Comparison of ENCODE assay signal across 30 cellular contexts in the genomic region with DNA sequence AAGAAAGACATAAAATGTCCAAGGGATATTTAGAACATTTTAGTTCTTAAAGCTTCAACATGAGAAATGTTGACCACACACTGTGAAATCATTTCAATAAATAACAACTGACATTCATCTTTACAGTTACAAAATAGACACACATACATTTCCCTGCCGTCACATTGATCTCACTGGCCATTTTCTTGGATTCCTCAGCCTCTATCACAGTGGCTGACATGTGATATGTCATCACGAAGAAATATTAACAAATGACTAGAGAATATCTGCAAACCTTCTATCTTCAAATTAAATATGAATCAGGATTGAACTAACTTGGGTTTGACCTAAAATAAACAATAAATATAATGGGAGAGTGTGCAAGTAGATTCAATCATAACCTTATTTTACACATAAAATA. TPM values are rescaled to one million over a fixed set of nuclear protein-coding genes. Genes with fewer than 3 reads are reported as not detected.
DNase-seq lines count a peak whose midpoint lies in the region; ATAC-seq and TF ChIP-seq lines count a peak whose summit lies in the region.
"Had no signal": no experiment of that assay in that cellular context is flagged by ENCODE, and none has a peak within 500 bp of the region (broad histone marks: within the 10 kb centered on the region; RNA-seq: fewer than 3 reads in every experiment).

No MANE protein-coding gene starts in this region.

- peaks cover 0 to 2% of the 10 kb centered on the region in 2 donors for H3K27me3 ChIP-seq in left lung
- H3K27me3 ChIP-seq in spleen (replicated peaks in 1 of 7) = peaks cover 0 to 26% (median 7%) of the 10 kb centered on the region in 7 donors
- H3K27me3 ChIP-seq: transverse colon had no signal

- no peaks in the 10 kb centered on the region for H3K9me3 ChIP-seq in left lung
- H3K9me3 ChIP-seq in spleen = no peaks in the 10 kb centered on the region
- H3K9me3 ChIP-seq: Caco-2, transverse colon had no signal

- H3K9me3 Mint-ChIP-seq in HFFc6 = no peaks in the 10 kb centered on the region
- no peaks in the 10 kb centered on the region for H3K9me3 Mint-ChIP-seq in activated CD4-positive, alpha-beta T cell treated with anti-CD3 and anti-CD28 coated beads, Interleukin-2, amount 10 ng/mL, durations not matched to agents 7 days and 5 days
- H3K9me3 Mint-ChIP-seq: activated CD8-positive, alpha-beta T cell treated with anti-CD3 and anti-CD28 coated beads for 36 hours had no signal

- CTCF ChIA-PET in activated CD4-positive, alpha-beta T cell treated with anti-CD3 and anti-CD28 coated beads, Interleukin-2, amount 10 ng/mL, durations not matched to agents 7 days and 5 days (lab: Charles Lee) = no interaction called here

- H3K4me1 ChIP-seq in left lung (peaks cover 0 to 30% of the 10 kb centered on the region in 2 donors), spleen (peaks cover 0 to 37% (median 5%) of the 10 kb centered on the region in 6 donors)

- peaks cover 39% of the 10 kb centered on the region for H3K4me1 Mint-ChIP-seq in HFFc6 (ENCODE audit: low read depth)
- H3K4me1 Mint-ChIP-seq in activated CD4-positive, alpha-beta T cell treated with anti-CD3 and anti-CD28 coated beads, Interleukin-2, amount 10 ng/mL, durations not matched to agents 7 days and 5 days = peaks cover 10% of the 10 kb centered on the region

- TF ChIP-seq CTCF in HFFc6 (IDR thresholded peaks at IDR 0.05) = no peak
- TF ChIP-seq CTCF in choroid plexus epithelial cell (conservative IDR thresholded peaks at IDR 0.05; ENCODE audit: low read depth, low read length) = no peak
- no peak for TF ChIP-seq CTCF in left lung (IDR thresholded peaks at IDR 0.05)
- no peak for TF ChIP-seq CTCF in spleen (IDR thresholded peaks at IDR 0.05 in 8 of 11, conservative IDR thresholded peaks at IDR 0.05 in 3 of 11)

- ATAC-seq in left lung = no peak
- ATAC-seq: activated CD8-positive, alpha-beta T cell treated with anti-CD3 and anti-CD28 coated beads for 36 hours had no signal

- H3K4me3 ChIP-seq in choroid plexus epithelial cell (ENCODE audit: low read depth, low read length) = peak overlapping the region; percentile 7
- peak overlapping the region in 1 of 2 donors; percentile 54 for H3K4me3 ChIP-seq in left lung
- H3K4me3 ChIP-seq in spleen = peak overlapping the region in 5 of 8 donors; percentile 38 to 74 (median 46)
- H3K4me3 ChIP-seq: SK-N-MC had no signal

- H3K27me3 Mint-ChIP-seq in HFFc6 (ENCODE audit: insufficient read depth) = peaks cover 3% of the 10 kb centered on the region; the same call in 1 of the 2 replicates
- peaks cover 50% of the 10 kb centered on the region for H3K27me3 Mint-ChIP-seq in activated CD4-positive, alpha-beta T cell treated with anti-CD3 and anti-CD28 coated beads, Interleukin-2, amount 10 ng/mL, durations not matched to agents 7 days and 5 days

- TF ChIP-seq POLR2A in spleen (IDR thresholded peaks at IDR 0.05) = no peak

- H3K27ac ChIP-seq in left lung (peak overlapping the region; percentile 87), spleen (peak overlapping the region in 1 of 8 donors; percentile 86)
- H3K27ac ChIP-seq: C4-2B, SK-N-MC had no signal

- no peaks in the 10 kb centered on the region for H3K36me3 Mint-ChIP-seq in HFFc6 (ENCODE audit: low read depth)
- H3K36me3 Mint-ChIP-seq in activated CD4-positive, alpha-beta T cell treated with anti-CD3 and anti-CD28 coated beads, Interleukin-2, amount 10 ng/mL, durations not matched to agents 7 days and 5 days (ENCODE audit: low read depth) = no peaks in the 10 kb centered on the region

- DNase-seq in HFFc6 = no peak
- peak; percentile 14 for DNase-seq in choroid plexus epithelial cell (ENCODE audit: low read depth)
- no peak for DNase-seq in left lung
- DNase-seq in spleen = no peak
- no peak for DNase-seq in cerebellar nuclear complex (lab: John Stamatoyannopoulos, UW)
- DNase-seq in NCI-H1930 (lab: John Stamatoyannopoulos, UW) = no peak
- no peak for DNase-seq in activated CD4-positive, alpha-beta T cell treated with anti-CD3 and anti-CD28 coated beads, Interleukin-2, amount 10 ng/mL, durations not matched to agents 7 days and 5 days
- DNase-seq: activated CD4-positive, CD25-positive, alpha-beta regulatory T cell treated with anti-CD3 and anti-CD28 coated beads, Interleukin-2, amount 50 U/mL, for 72 hours; activated CD8-positive, alpha-beta T cell treated with anti-CD3 and anti-CD28 coated beads for 36 hours; activated T-cell treated with anti-CD3 and anti-CD28 coated beads for 4 hours; aorta; Caco-2; caudate nucleus; DMS79 treated with DMSO at 0.1 percent for 48 hours; GF-D8; glutamatergic neuron; HCEC 1CT; KBM-7; kidney glomerular epithelial cell; mesendoderm; MM.1S; NCI-H1417 treated with DMSO at 0.1 percent for 48 hours; stimulated activated CD4-positive, alpha-beta T cell treated with anti-CD3 and anti-CD28 coated beads, Interleukin-1b, Interleukin-23, amount 100 ng/mL, for 48 hours had no signal

- H3K4me3 Mint-ChIP-seq in HFFc6 = peak overlapping the region; percentile 18; the same call in 1 of the 2 replicates
- no peak overlapping the region for H3K4me3 Mint-ChIP-seq in activated CD4-positive, alpha-beta T cell treated with anti-CD3 and anti-CD28 coated beads, Interleukin-2, amount 10 ng/mL, durations not matched to agents 7 days and 5 days
- H3K4me3 Mint-ChIP-seq: activated CD8-positive, alpha-beta T cell treated with anti-CD3 and anti-CD28 coated beads for 36 hours; activated naive CD8-positive, alpha-beta T cell had no signal

- H3K27ac Mint-ChIP-seq in HFFc6 = no peak overlapping the region
- H3K27ac Mint-ChIP-seq in activated CD4-positive, alpha-beta T cell treated with anti-CD3 and anti-CD28 coated beads, Interleukin-2, amount 10 ng/mL, durations not matched to agents 7 days and 5 days = no peak overlapping the region
- H3K27ac Mint-ChIP-seq: activated CD8-positive, alpha-beta T cell treated with anti-CD3 and anti-CD28 coated beads for 36 hours; activated naive CD8-positive, alpha-beta T cell; progenitor cell of endocrine pancreas had no signal

- POLR2A ChIA-PET in activated CD4-positive, alpha-beta T cell treated with anti-CD3 and anti-CD28 coated beads, Interleukin-2, amount 10 ng/mL, durations not matched to agents 7 days and 5 days (lab: Charles Lee) = no interaction called here

- H3K36me3 ChIP-seq in left lung (no peaks in the 10 kb centered on the region), spleen (no peaks in the 10 kb centered on the region)
- H3K36me3 ChIP-seq: transverse colon had no signal

- intact Hi-C loops in left lung (cut with DNase I) (no loop called here), spleen (cut with DNase I; ENCODE audit: low total_unique reads) (no loop called here)

- WGBS in spleen, 5 donors = 78 to 94% (median 79%) methylated on average over 2 of the region's 2 CpGs

RNA-seq across cellular contexts. Expression of a gene that starts 1.8 kb away (rescaled TPM):
- total RNA-seq in HFFc6 (2021; fragmentation: NEBNext Ultra II Directional; extraction: Animal tissue kit (Norgen Biotek cat#: 25700)) = 1 to 10 TPM; 1.1 to 3.2 (median 1.9) TPM
- total RNA-seq in left lung = 100 to 1,000 TPM in 1 of 2 donors, 10 to 100 TPM in 1; 64.4 to 114 TPM
- total RNA-seq in spleen = 10 to 100 TPM in 2 of 7 donors, 1 to 10 TPM in 5; 4.1 to 15.6 (median 9.1) TPM
- 1 to 10 TPM; 2.9 to 9.3 (median 6.3) TPM for polyA plus RNA-seq in spleen
- total RNA-seq in activated CD4-positive, alpha-beta T cell treated with anti-CD3 and anti-CD28 coated beads, Interleukin-2, amount 10 ng/mL, durations not matched to agents 7 days and 5 days = under 1 TPM in 1 of 2 experiments, not detected in 1; 0.22 TPM
- total RNA-seq: activated CD8-positive, alpha-beta T cell treated with anti-CD3 and anti-CD28 coated beads for 36 hours; HT1080; T-helper 1 cell treated with Interleukin-12 subunit alpha and Interleukin-12 subunit beta and Interleukin-4 antibody, amounts not matched to agents 30 ng/mL and 1 ng/mL, for 36 hours had no signal

RNA-seq across cellular contexts. Expression of a gene that starts 58.7 kb away (rescaled TPM):
- 1 to 10 TPM in 4 of 6 experiments, under 1 TPM in 2; 0.40 to 2.3 (median 1.4) TPM for total RNA-seq in HFFc6 (2021; fragmentation: NEBNext Ultra II Directional; extraction: Animal tissue kit (Norgen Biotek cat#: 25700))
- total RNA-seq in left lung (10 to 100 TPM; 12.4 to 15.2 TPM), spleen (1 to 10 TPM in 6 of 7 donors, under 1 TPM in 1; 0.52 to 4.0 (median 3.6) TPM)
- polyA plus RNA-seq in spleen = 1 to 10 TPM; 1.3 to 2.7 (median 2.3) TPM
- total RNA-seq in activated CD4-positive, alpha-beta T cell treated with anti-CD3 and anti-CD28 coated beads, Interleukin-2, amount 10 ng/mL, durations not matched to agents 7 days and 5 days = not detected
- total RNA-seq: activated CD8-positive, alpha-beta T cell treated with anti-CD3 and anti-CD28 coated beads for 36 hours had no signal
